Comparison of ENCODE assay signal across 8 cellular contexts in the genomic region with DNA sequence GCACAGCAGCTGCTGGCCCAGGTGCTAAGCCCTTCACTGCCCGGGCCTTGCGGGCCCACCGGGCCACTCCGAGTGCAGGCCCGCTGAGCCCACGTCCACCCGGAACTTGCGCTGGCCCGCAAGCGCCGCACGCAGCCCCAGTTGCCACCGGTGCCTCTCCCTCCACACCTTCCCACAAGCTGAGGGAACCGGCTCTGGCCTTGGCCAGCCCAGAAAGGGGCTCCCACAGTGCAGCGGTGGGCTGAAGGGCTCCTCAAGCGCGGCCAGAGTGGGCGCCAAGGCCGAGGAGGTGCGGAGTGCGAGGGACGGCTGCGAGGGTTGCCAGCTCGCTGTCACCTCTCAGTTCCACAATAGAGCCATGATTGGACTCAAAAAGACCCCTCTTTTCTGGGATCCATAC. TPM values are rescaled to one million over a fixed set of nuclear protein-coding genes. Genes with fewer than 3 reads are reported as not detected.
"Had no signal": no experiment of that assay in that cellular context is flagged by ENCODE, and none has a peak within 500 bp of the region (broad histone marks: within the 10 kb centered on the region; RNA-seq: fewer than 3 reads in every experiment).

No MANE protein-coding gene starts in this region.

RNA-seq across cellular contexts. Expression of a gene that starts 0.5 kb away (rescaled TPM):
- total RNA-seq: OCI-LY7, PC-3, Peyer's patch, Right ventricle myocardium inferior, Right ventricle myocardium superior, RPMI7951, SJCRH30, SJSA1 had no signal
